Comparison of ENCODE assay signal across 13 cellular contexts in genomic region chr7:1124164-1124563, GRCh38. TPM values are rescaled to one million over a fixed set of nuclear protein-coding genes. Genes with fewer than 3 reads are reported as not detected.
DNase-seq lines count a peak whose midpoint lies in the region; ATAC-seq and TF ChIP-seq lines count a peak whose summit lies in the region.
"Had no signal": no experiment of that assay in that cellular context is flagged by ENCODE, and none has a peak within 500 bp of the region (broad histone marks: within the 10 kb centered on the region; RNA-seq: fewer than 3 reads in every experiment).

No MANE protein-coding gene starts in this region.

- peaks cover 7 to 16% of the 10 kb centered on the region in 2 donors for H3K4me1 ChIP-seq in ascending aorta
- peaks cover 0 to 30% (median 13%) of the 10 kb centered on the region in 3 donors for H3K4me1 ChIP-seq in gastroesophageal sphincter
- H3K4me1 ChIP-seq in neuronal stem cell (ENCODE audit: control insufficient read depth in 2 of 2, insufficient read depth in 1 of 2, low read depth in 1 of 2, low read length in 2 of 2) = peaks cover 9 to 11% of the 10 kb centered on the region in 2 donors
- H3K4me1 ChIP-seq in uterus = peaks cover 0 to 11% of the 10 kb centered on the region in 2 donors
- H3K4me1 ChIP-seq in CD8-positive, alpha-beta T cell (ENCODE audit: insufficient read depth, low read length) = no peaks in the 10 kb centered on the region

- no peak overlapping the region for H3K23ac ChIP-seq in neuronal stem cell (ENCODE audit: low read depth, low read length, poor library complexity)

- H3K27me3 Mint-ChIP-seq in CD8-positive, alpha-beta T cell (ENCODE audit: low read depth) = no peaks in the 10 kb centered on the region

- peak overlapping the region; percentile 75 for H2BK5ac ChIP-seq in neuronal stem cell (ENCODE audit: low read length)

- H3K27ac ChIP-seq in ascending aorta (peak overlapping the region; percentile 84 to 91), gastroesophageal sphincter (peak overlapping the region; percentile 74 to 87 (median 82)), neuronal stem cell (replicated peaks; ENCODE audit: low read length) (no peak overlapping the region), uterus (peak overlapping the region; percentile 61 to 71)
- H3K27ac ChIP-seq in CD8-positive, alpha-beta T cell (ENCODE audit: low read depth, low read length) = no peak overlapping the region
- H3K27ac ChIP-seq: PC-9 had no signal

- H3K4me1 Mint-ChIP-seq in CD8-positive, alpha-beta T cell (ENCODE audit: low read depth) = peaks cover 3% of the 10 kb centered on the region

- H2AK5ac ChIP-seq in neuronal stem cell (ENCODE audit: low read depth, low read length) = peak overlapping the region; percentile 63

- ATAC-seq in gastroesophageal sphincter = peak; percentile 25
- no peak for ATAC-seq in CD8-positive, alpha-beta T cell
- ATAC-seq: stimulated activated naive CD8-positive, alpha-beta T cell treated with anti-CD3 and anti-CD28 coated beads, Interleukin-15, Interleukin-2, amounts not matched to agents 100 U/mL and 50 U/mL, for 24 hours had no signal

- H3K4me3 Mint-ChIP-seq in CD8-positive, alpha-beta T cell = no peak overlapping the region

- no peak overlapping the region for H3K18ac ChIP-seq in neuronal stem cell (ENCODE audit: low read length)

- no peaks in the 10 kb centered on the region for H3K9me3 Mint-ChIP-seq in CD8-positive, alpha-beta T cell

- no peak overlapping the region for H2BK15ac ChIP-seq in neuronal stem cell (ENCODE audit: low read length)

- no peak overlapping the region for H3K9ac ChIP-seq in neuronal stem cell (ENCODE audit: low read depth, low read length, poor library complexity)

- H3K14ac ChIP-seq in neuronal stem cell (ENCODE audit: low read length) = no peak overlapping the region

- H2AFZ ChIP-seq in neuronal stem cell (ENCODE audit: low read length) = no peak overlapping the region
- H2AFZ ChIP-seq: PC-9 had no signal

- peaks cover 25% of the 10 kb centered on the region for H3K79me1 ChIP-seq in neuronal stem cell (ENCODE audit: low read depth, low read length)

- DNase-seq in ascending aorta (ENCODE audit: low spot score in 2 of 2) (no peak), neuronal stem cell (ENCODE audit: low spot score) (no peak), uterus (no peak), T1000 (lab: John Stamatoyannopoulos, UW) (no peak), MV-4-11 (lab: John Stamatoyannopoulos, UW) (no peak)
- DNase-seq in CD8-positive, alpha-beta T cell = no peak
- DNase-seq: activated CD8-positive, alpha-beta memory T cell treated with anti-CD3 and anti-CD28 coated beads, Interleukin-2, amount 50 U/mL, for 48 hours; EL; NCI-H2081 treated with DMSO at 0.1 percent for 48 hours; PC-9; stimulated activated CD4-positive, alpha-beta T cell treated with anti-CD3 and anti-CD28 coated beads, Interleukin-1b, Interleukin-23, amount 100 ng/mL, for 48 hours; stimulated activated naive CD8-positive, alpha-beta T cell treated with anti-CD3 and anti-CD28 coated beads, Interleukin-15, Interleukin-2, amounts not matched to agents 100 U/mL and 50 U/mL, for 24 hours had no signal

- H3K27ac Mint-ChIP-seq in CD8-positive, alpha-beta T cell = no peak overlapping the region

- no peak overlapping the region for H3K4me2 ChIP-seq in neuronal stem cell (ENCODE audit: insufficient read depth, low read length, poor library complexity, severe bottlenecking)
- H3K4me2 ChIP-seq: PC-9 had no signal

- POLR2A ChIA-PET in CD8-positive, alpha-beta T cell (lab: Charles Lee) = no interaction called here

- TF ChIP-seq POLR2A in gastroesophageal sphincter (IDR thresholded peaks at IDR 0.05) = no peak
- TF ChIP-seq POLR2A in uterus (IDR thresholded peaks at IDR 0.05) = no peak

- H3K36me3 Mint-ChIP-seq in CD8-positive, alpha-beta T cell = peaks cover 18% of the 10 kb centered on the region

- intact Hi-C loops in ascending aorta (cut with DNase I) = loop anchor here (1.0 kb wide), 1 partner anchor 14 kb away; a partner anchor contains a TSS
- intact Hi-C loops in uterus (cut with DNase I; ENCODE audit: low total_unique reads) = no loop called here
- intact Hi-C loops in CD8-positive, alpha-beta T cell (cut with DNase I, micrococcal nuclease) = no loop called here

- CTCF ChIA-PET in CD8-positive, alpha-beta T cell (lab: Charles Lee) = interaction anchor here (1.5 to 1.6 kb wide), 2 partner anchors 53 to 130 kb away, joined by 5 to 6 read pairs; no protein-coding TSS in a partner anchor

- TF ChIP-seq CTCF in ascending aorta (IDR thresholded peaks at IDR 0.05) = no peak
- no peak for TF ChIP-seq CTCF in gastroesophageal sphincter (IDR thresholded peaks at IDR 0.05)
- no peak for TF ChIP-seq CTCF in uterus (IDR thresholded peaks at IDR 0.05)
- no peak for TF ChIP-seq CTCF in CD8-positive, alpha-beta T cell (IDR thresholded peaks at IDR 0.05)

- H2BK120ac ChIP-seq in neuronal stem cell (ENCODE audit: low read depth, low read length) = no peak overlapping the region

- peak overlapping the region; percentile 10 to 60 for H3K4me3 ChIP-seq in ascending aorta
- peak overlapping the region in 1 of 2 donors; percentile 34 for H3K4me3 ChIP-seq in gastroesophageal sphincter
- no peak overlapping the region for H3K4me3 ChIP-seq in neuronal stem cell (ENCODE audit: low read length in 2 of 2)
- H3K4me3 ChIP-seq in uterus = no peak overlapping the region
- no peak overlapping the region for H3K4me3 ChIP-seq in CD8-positive, alpha-beta T cell (ENCODE audit: low read depth, low read length)
- H3K4me3 ChIP-seq: PC-9 had no signal

- H3K36me3 ChIP-seq in ascending aorta = peaks cover 0 to 3% of the 10 kb centered on the region in 2 donors
- H3K36me3 ChIP-seq in gastroesophageal sphincter = peaks cover 0 to 16% of the 10 kb centered on the region in 2 donors
- peaks cover 21 to 26% of the 10 kb centered on the region in 2 donors for H3K36me3 ChIP-seq in neuronal stem cell (replicated peaks in 1 of 2; ENCODE audit: control insufficient read depth in 2 of 2, insufficient read depth in 2 of 2, low read length in 2 of 2)
- no peaks in the 10 kb centered on the region for H3K36me3 ChIP-seq in uterus
- no peaks in the 10 kb centered on the region for H3K36me3 ChIP-seq in CD8-positive, alpha-beta T cell (ENCODE audit: insufficient read depth, low read length)

- 41% methylated on average over 6 of the region's 11 CpGs; no CpG with 5 or more reads in 1 of the 2 donors for WGBS in gastroesophageal sphincter (ENCODE audit: low coverage in 1 of 2), 2 donors
- no CpG with 5 or more reads among the region's 11 CpGs for WGBS in neuronal stem cell (ENCODE audit: extremely low coverage in 2 of 2, insufficient read length in 2 of 2, insufficient replicate concordance in 1 of 2), 2 donors

- H3K4ac ChIP-seq in neuronal stem cell (ENCODE audit: low read length) = no peak overlapping the region

- TF ChIP-seq EP300 in gastroesophageal sphincter (IDR thresholded peaks at IDR 0.05) = no peak

- no peaks in the 10 kb centered on the region for H3K27me3 ChIP-seq in ascending aorta
- H3K27me3 ChIP-seq in gastroesophageal sphincter = no peaks in the 10 kb centered on the region
- no peaks in the 10 kb centered on the region for H3K27me3 ChIP-seq in neuronal stem cell (ENCODE audit: control insufficient read depth in 3 of 3, insufficient read depth in 3 of 3, low read depth in 1 of 3, low read length in 3 of 3)
- no peaks in the 10 kb centered on the region for H3K27me3 ChIP-seq in uterus
- H3K27me3 ChIP-seq in CD8-positive, alpha-beta T cell (ENCODE audit: insufficient read depth, low read length) = no peaks in the 10 kb centered on the region

- H4K8ac ChIP-seq in neuronal stem cell (ENCODE audit: low read depth, low read length) = no peak overlapping the region

- H4K91ac ChIP-seq in neuronal stem cell (ENCODE audit: low read depth, low read length, poor library complexity) = no peak overlapping the region

- no peaks in the 10 kb centered on the region for H3K9me3 ChIP-seq in ascending aorta
- no peaks in the 10 kb centered on the region for H3K9me3 ChIP-seq in gastroesophageal sphincter
- no peaks in the 10 kb centered on the region for H3K9me3 ChIP-seq in neuronal stem cell (replicated peaks in 1 of 2; ENCODE audit: control insufficient read depth in 2 of 2, insufficient read depth in 1 of 2, low read depth in 1 of 2, low read length in 2 of 2)
- H3K9me3 ChIP-seq in uterus = no peaks in the 10 kb centered on the region
- no peaks in the 10 kb centered on the region for H3K9me3 ChIP-seq in CD8-positive, alpha-beta T cell (ENCODE audit: low read length)

- no peak overlapping the region for H2BK12ac ChIP-seq in neuronal stem cell (ENCODE audit: low read length)

RNA-seq across cellular contexts. Expression of gene ZFAND2A, which starts 35.8 kb away (rescaled TPM):
- total RNA-seq in ascending aorta = 5.6 TPM
- total RNA-seq in gastroesophageal sphincter = 10 to 100 TPM; 19.1 to 28.0 (median 24.0) TPM
- 9.5 TPM for polyA plus RNA-seq in neuronal stem cell (2013, experiment 1 of 2)
- 8.7 TPM for polyA plus RNA-seq in neuronal stem cell (2013, experiment 2 of 2)
- total RNA-seq in uterus = 10 to 100 TPM; 17.4 to 39.4 (median 21.8) TPM
- total RNA-seq in CD8-positive, alpha-beta T cell = 100 to 1,000 TPM; 100 to 105 TPM

RNA-seq across cellular contexts. Expression of gene GPER1, which starts 36.3 kb away (rescaled TPM):
- total RNA-seq in ascending aorta (11.3 TPM), gastroesophageal sphincter (10 to 100 TPM in 1 of 4 donors, 1 to 10 TPM in 3; 7.1 to 20.2 (median 7.8) TPM), uterus (10 to 100 TPM in 1 of 4 donors, 1 to 10 TPM in 3; 1.3 to 10.6 (median 5.0) TPM)
- polyA plus RNA-seq in neuronal stem cell (2013, experiment 1 of 2) = 0.63 TPM
- 0.66 TPM for polyA plus RNA-seq in neuronal stem cell (2013, experiment 2 of 2)
- under 1 TPM in 1 of 2 experiments, not detected in 1; 0.11 TPM for total RNA-seq in CD8-positive, alpha-beta T cell

Comparison
In these comparisons a context has a peak if more than half of its experiments do, and no peak if none do; other contexts are left out.
1. H3K27ac ChIP-seq: peak in ascending aorta (2 of 2), gastroesophageal sphincter (4 of 4) and uterus (2 of 2); none in neuronal stem cell (single experiment) and CD8-positive, alpha-beta T cell (single experiment).
2. H3K4me3 ChIP-seq: peak in ascending aorta (2 of 2); none in neuronal stem cell (0 of 2), uterus (0 of 2) and CD8-positive, alpha-beta T cell (single experiment).